Comparison of ENCODE assay signal across 1 cellular context in the genomic region with DNA sequence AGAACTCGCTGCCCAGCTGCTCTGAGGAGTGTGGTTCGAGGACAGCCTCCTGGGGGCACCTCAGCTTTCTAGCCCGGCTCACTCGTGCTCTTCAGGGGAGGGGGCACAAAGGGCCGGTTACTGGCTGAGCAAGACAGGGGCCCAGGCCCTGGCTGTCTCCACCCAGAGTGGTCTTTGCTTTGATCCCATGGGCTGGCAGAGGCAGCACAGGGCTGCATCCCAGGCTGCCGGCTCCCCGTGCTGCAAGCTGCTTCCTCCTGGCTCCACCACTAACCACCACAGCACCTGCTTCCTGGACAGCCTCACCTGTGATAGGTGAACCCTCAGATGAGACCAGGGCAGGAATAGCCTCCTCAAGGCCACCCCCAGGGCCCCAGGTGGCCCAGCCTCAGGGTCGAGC.
TF ChIP-seq lines count a peak whose summit lies in the region.

No MANE protein-coding gene starts in this region.

TF ChIP-seq in HepG2, 621 proteins besides CTCF, POLR2A, EP300 and RAD21 (continued from another document):
- TF ChIP-seq, protein P1, sequence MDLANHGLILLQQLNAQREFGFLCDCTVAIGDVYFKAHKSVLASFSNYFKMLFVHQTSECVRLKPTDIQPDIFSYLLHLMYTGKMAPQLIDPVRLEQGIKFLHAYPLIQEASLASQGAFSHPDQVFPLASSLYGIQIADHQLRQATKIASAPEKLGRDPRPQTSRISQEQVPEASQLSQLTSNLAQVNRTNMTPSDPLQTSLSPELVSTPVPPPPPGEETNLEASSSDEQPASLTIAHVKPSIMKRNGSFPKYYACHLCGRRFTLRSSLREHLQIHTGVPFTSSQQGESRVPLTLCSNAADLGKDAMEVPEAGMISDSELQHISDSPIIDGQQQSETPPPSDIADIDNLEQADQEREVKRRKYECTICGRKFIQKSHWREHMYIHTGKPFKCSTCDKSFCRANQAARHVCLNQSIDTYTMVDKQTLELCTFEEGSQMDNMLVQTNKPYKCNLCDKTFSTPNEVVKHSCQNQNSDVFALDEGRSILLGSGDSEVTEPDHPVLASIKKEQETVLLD (CRISPR knock-in tag; IDR thresholded peaks at IDR 0.05; ENCODE audit: low read depth), result no peak
- TF ChIP-seq ZNF121 (CRISPR knock-in tag; IDR thresholded peaks at IDR 0.05) (no peak), TSC22D2 (CRISPR knock-in tag; IDR thresholded peaks at IDR 0.05; ENCODE audit: borderline replicate concordance) (no peak)
